12 cellular contexts compared by ENCODE assay signal in the genomic region with DNA sequence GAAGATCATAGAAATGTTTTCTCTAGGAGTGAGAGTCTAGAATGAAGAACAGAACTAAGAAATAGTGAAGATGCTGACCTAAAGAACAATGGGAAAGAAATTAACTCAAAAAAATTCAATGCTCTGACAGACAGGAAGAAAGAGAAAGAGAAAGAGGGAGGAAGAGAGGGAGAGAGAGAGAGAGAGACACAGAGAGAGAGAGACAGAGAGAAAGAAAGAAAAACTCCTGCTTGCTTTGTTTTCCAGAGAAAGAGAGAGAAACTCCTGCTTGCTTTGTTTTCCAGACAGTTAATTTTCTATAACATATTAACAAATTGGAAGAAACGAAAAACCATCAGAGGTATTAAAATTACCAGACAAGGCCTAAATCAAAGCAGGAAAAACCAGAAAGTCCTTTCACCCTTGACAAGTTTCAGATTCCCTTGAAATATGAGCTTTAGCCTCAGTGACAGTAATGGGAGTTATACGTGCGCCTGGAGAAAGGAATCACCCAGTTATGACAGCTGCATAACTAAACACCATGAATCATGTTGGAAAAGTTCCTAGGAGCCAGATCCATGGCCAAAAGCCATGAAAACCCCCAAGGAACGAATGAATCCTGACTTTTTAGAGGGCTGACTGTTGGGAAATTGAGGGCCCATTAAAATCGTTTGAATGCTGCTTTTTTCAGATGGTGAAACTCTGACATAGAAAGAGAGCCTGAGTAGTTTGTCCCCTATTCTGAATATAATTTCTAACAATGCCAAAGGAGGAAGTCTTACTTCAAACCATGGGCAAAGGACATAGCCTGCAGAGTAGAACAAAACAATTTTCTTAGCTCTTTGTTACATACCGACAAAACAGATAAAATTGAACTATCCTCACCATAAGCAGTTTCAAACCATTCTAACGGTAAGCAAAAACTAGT.
DNase-seq lines count a peak whose midpoint lies in the region; ATAC-seq, FAIRE-seq and TF ChIP-seq lines count a peak whose summit lies in the region.
"Had no signal": no experiment of that assay in that cellular context is flagged by ENCODE, and none has a peak within 500 bp of the region (broad histone marks: within the 10 kb centered on the region; RNA-seq: fewer than 3 reads in every experiment).

No MANE protein-coding gene starts in this region.

- H3K4me3 Mint-ChIP-seq in T-helper 17 cell = no peak overlapping the region
- H3K4me3 Mint-ChIP-seq: naive B cell had no signal

- intact Hi-C loops in esophagus muscularis mucosa (cut with DNase I) = no loop called here

- no peak for TF ChIP-seq EP300 in esophagus muscularis mucosa (IDR thresholded peaks at IDR 0.05)

- 40% methylated on average over 7 of the region's 7 CpGs for WGBS in esophagus muscularis mucosa

- no peak for TF ChIP-seq POLR2A in esophagus muscularis mucosa (IDR thresholded peaks at IDR 0.05; ENCODE audit: low read depth)

- H3K27ac ChIP-seq in subcutaneous abdominal adipose tissue (ENCODE audit: low read depth, low read length) (peak overlapping the region; percentile 89), esophagus muscularis mucosa (replicated peaks in 1 of 4) (peak overlapping the region in 2 of 4 donors; percentile 20 to 37)
- H3K27ac ChIP-seq: 22Rv1 had no signal

- no peaks in the 10 kb centered on the region for H3K36me3 ChIP-seq in bronchial epithelial cell (ENCODE audit: control insufficient read depth, insufficient read depth, low read length)
- no peaks in the 10 kb centered on the region for H3K36me3 ChIP-seq in subcutaneous abdominal adipose tissue (ENCODE audit: control insufficient read depth in 5 of 5, insufficient read depth in 5 of 5, low read length in 5 of 5)
- no peaks in the 10 kb centered on the region for H3K36me3 ChIP-seq in esophagus muscularis mucosa

- no peak overlapping the region for H3K4me3 ChIP-seq in bronchial epithelial cell (ENCODE audit: low read depth, low read length)
- no peak overlapping the region for H3K4me3 ChIP-seq in subcutaneous abdominal adipose tissue (ENCODE audit: low read depth in 1 of 5, low read length in 5 of 5)
- no peak overlapping the region for H3K4me3 ChIP-seq in esophagus muscularis mucosa

- H3K9ac ChIP-seq in subcutaneous abdominal adipose tissue (ENCODE audit: low read length in 5 of 5) = peak overlapping the region in 3 of 5 donors; percentile 4 to 46 (median 26)

- no peak for TF ChIP-seq CTCF in bronchial epithelial cell (IDR thresholded peaks at IDR 0.05; ENCODE audit: insufficient read depth, low read length, severe bottlenecking)
- TF ChIP-seq CTCF in esophagus muscularis mucosa (IDR thresholded peaks at IDR 0.05) = no peak

- DNase-seq in DMS53 (lab: John Stamatoyannopoulos, UW) = peak; percentile 9
- DNase-seq in DMS53 treated with DMSO at 0.1 percent for 48 hours (lab: John Stamatoyannopoulos, UW; ENCODE audit: unreplicated experiment) = no peak
- peak; percentile 86 for DNase-seq in bronchial epithelial cell (ENCODE audit: low read depth)
- DNase-seq in kidney glomerular epithelial cell (lab: John Stamatoyannopoulos, UW) = peak; percentile 96
- DNase-seq in T-helper 17 cell = no peak
- DNase-seq in esophagus muscularis mucosa (ENCODE audit: extremely low spot score) = no peak
- DNase-seq: activated naive CD4-positive, alpha-beta T cell treated with Interleukin-2 at 50 U/mL for 16 hours; Karpas-422; naive B cell had no signal

- H3K4me1 ChIP-seq in subcutaneous abdominal adipose tissue (ENCODE audit: control insufficient read depth in 5 of 5, insufficient read depth in 5 of 5, low read length in 5 of 5) (peaks cover 0 to 20% (median 12%) of the 10 kb centered on the region in 5 donors), esophagus muscularis mucosa (peaks cover 0 to 15% (median 4%) of the 10 kb centered on the region in 4 donors)

- no peaks in the 10 kb centered on the region for H3K9me3 ChIP-seq in subcutaneous abdominal adipose tissue (ENCODE audit: control insufficient read depth in 5 of 5, low read length in 5 of 5)
- H3K9me3 ChIP-seq in T-helper 17 cell (ENCODE audit: control insufficient read depth, low read length, poor library complexity, severe bottlenecking) = no peaks in the 10 kb centered on the region
- no peaks in the 10 kb centered on the region for H3K9me3 ChIP-seq in esophagus muscularis mucosa

- H3K27me3 Mint-ChIP-seq in T-helper 17 cell = no peaks in the 10 kb centered on the region
- H3K27me3 Mint-ChIP-seq: naive B cell had no signal

- no peaks in the 10 kb centered on the region for H3K36me3 Mint-ChIP-seq in T-helper 17 cell (ENCODE audit: low read depth)
- H3K36me3 Mint-ChIP-seq: naive B cell had no signal

- no peak for FAIRE-seq in bronchial epithelial cell (lab: Jason Lieb, UNC)

- no peak overlapping the region for H3K27ac Mint-ChIP-seq in T-helper 17 cell
- H3K27ac Mint-ChIP-seq: naive B cell had no signal

- H3K4me1 Mint-ChIP-seq in T-helper 17 cell = no peaks in the 10 kb centered on the region
- H3K4me1 Mint-ChIP-seq: naive B cell had no signal

- no peak for ATAC-seq in T-helper 17 cell
- ATAC-seq in HG03469 (IDR thresholded peaks at IDR 0.05; ENCODE audit: unreplicated experiment) = no peak

- H3K27me3 ChIP-seq in bronchial epithelial cell (ENCODE audit: control insufficient read depth, insufficient read depth, low read length) (no peaks in the 10 kb centered on the region), subcutaneous abdominal adipose tissue (ENCODE audit: control insufficient read depth in 5 of 5, insufficient read depth in 4 of 5, low read length in 5 of 5) (no peaks in the 10 kb centered on the region), esophagus muscularis mucosa (no peaks in the 10 kb centered on the region)

Comparison
In these comparisons a context has a peak if more than half of its experiments do, and no peak if none do; other contexts are left out.
1. DNase-seq: peak in DMS53 (single experiment), bronchial epithelial cell (single experiment) and kidney glomerular epithelial cell (single experiment); none in DMS53 treated with DMSO at 0.1 percent for 48 hours (single experiment), T-helper 17 cell (0 of 3) and esophagus muscularis mucosa (single experiment).